ENCODE assay signal across 16 cellular contexts in the genomic region with DNA sequence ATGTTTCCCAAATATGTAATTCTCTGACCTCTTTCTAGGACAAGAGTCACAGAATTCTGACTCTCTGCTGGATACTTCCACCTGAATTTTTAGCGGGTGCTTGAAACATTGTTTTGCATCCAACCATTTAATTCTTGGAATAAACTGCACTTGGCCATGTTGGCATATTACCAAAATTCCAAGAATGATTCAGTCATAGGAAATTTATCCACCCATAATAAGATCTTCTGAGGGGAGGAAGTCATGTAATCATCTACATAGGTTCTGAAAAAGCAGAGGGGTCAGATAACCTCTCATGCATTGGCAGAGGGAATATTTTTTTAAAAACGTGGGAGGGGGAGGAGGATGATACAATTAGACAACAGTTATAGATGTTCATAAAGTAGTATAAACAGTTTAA.
A peak's percentile ranks its signal among the peaks of the same experiment; 100 is the strongest.
DNase-seq lines count a peak whose midpoint lies in the region; ATAC-seq, FAIRE-seq and TF ChIP-seq lines count a peak whose summit lies in the region.
"Had no signal": no experiment of that assay in that cellular context is flagged by ENCODE, and none has a peak within 500 bp of the region (broad histone marks: within the 10 kb centered on the region; RNA-seq: fewer than 3 reads in every experiment).

No MANE protein-coding gene starts in this region.

- H3K4me3 Mint-ChIP-seq in CD4-positive, alpha-beta T cell = no peak overlapping the region
- no peak overlapping the region for H3K4me3 Mint-ChIP-seq in natural killer cell

- H3K4me3 ChIP-seq in A549 = no peak overlapping the region
- H3K4me3 ChIP-seq in astrocyte of the spinal cord (ENCODE audit: low read depth, low read length) = no peak overlapping the region
- H3K4me3 ChIP-seq: BLaER1 had no signal

- DNase-seq in A549 (ENCODE audit: low read depth in 1 of 2, low spot score in 1 of 2) (peak in 1 of 2 experiments; percentile 4), HS-5 (ENCODE audit: low read depth) (peak; percentile 73), astrocyte of the spinal cord (ENCODE audit: low read depth, low spot score) (peak; percentile 73), hepatic stellate cell (ENCODE audit: low spot score) (peak; percentile 11), natural killer cell (no peak), NCI-H1092 (lab: John Stamatoyannopoulos, UW) (no peak)
- no peak for DNase-seq in CD4-positive, alpha-beta T cell
- DNase-seq: activated CD4-positive, alpha-beta T cell treated with anti-CD3 and anti-CD28 coated beads for 4 hours; activated naive CD4-positive, alpha-beta T cell treated with Interleukin-2 at 50 U/mL for 16 hours; NCI-H2171 treated with DMSO at 0.1 percent for 48 hours; retina; SIG-M5 had no signal

- H3K27me3 ChIP-seq in CD4-positive, alpha-beta T cell (ENCODE audit: control insufficient read depth, insufficient read depth, low read length) = no peaks in the 10 kb centered on the region
- H3K27me3 ChIP-seq: BLaER1 had no signal

- H3K9me3 Mint-ChIP-seq in CD4-positive, alpha-beta T cell = no peaks in the 10 kb centered on the region
- H3K9me3 Mint-ChIP-seq in natural killer cell = no peaks in the 10 kb centered on the region

- intact Hi-C loops in CD4-positive, alpha-beta T cell (cut with DNase I, micrococcal nuclease) = no loop called here
- intact Hi-C loops in natural killer cell (cut with micrococcal nuclease) = no loop called here

- TF ChIP-seq CTCF in A549 (IDR thresholded peaks at IDR 0.05) = no peak
- no peak for TF ChIP-seq CTCF in astrocyte of the spinal cord (IDR thresholded peaks at IDR 0.05; ENCODE audit: low read depth, low read length)
- no peak for TF ChIP-seq CTCF in CD4-positive, alpha-beta T cell (IDR thresholded peaks at IDR 0.05)
- no peak for TF ChIP-seq CTCF in natural killer cell (IDR thresholded peaks at IDR 0.05)

- H3K27ac ChIP-seq in A549 = no peak overlapping the region
- H3K27ac ChIP-seq in CD4-positive, alpha-beta T cell (ENCODE audit: low read depth, low read length) = no peak overlapping the region
- H3K27ac ChIP-seq: BLaER1 had no signal

- no peaks in the 10 kb centered on the region for H3K4me1 Mint-ChIP-seq in CD4-positive, alpha-beta T cell (ENCODE audit: low read depth)
- H3K4me1 Mint-ChIP-seq in natural killer cell = peaks cover 27 to 35% of the 10 kb centered on the region in 2 donors

- H3K27me3 Mint-ChIP-seq in CD4-positive, alpha-beta T cell = no peaks in the 10 kb centered on the region
- no peaks in the 10 kb centered on the region for H3K27me3 Mint-ChIP-seq in natural killer cell (ENCODE audit: low read depth in 2 of 2)

- no peaks in the 10 kb centered on the region for H3K9me3 ChIP-seq in A549
- no peaks in the 10 kb centered on the region for H3K9me3 ChIP-seq in CD4-positive, alpha-beta T cell (ENCODE audit: control insufficient read depth, low read length)

- no peak; a peak in 1 of 6 replicates for ATAC-seq in A549
- ATAC-seq in GM18873 (IDR thresholded peaks at IDR 0.05; ENCODE audit: low FRiP score, unreplicated experiment) = no peak
- no peak for ATAC-seq in CD4-positive, alpha-beta T cell (ENCODE audit: poor library complexity)
- ATAC-seq in natural killer cell = no peak
- ATAC-seq: left lobe of liver had no signal

- H3K4me1 ChIP-seq in A549 = peaks cover 32% of the 10 kb centered on the region
- H3K4me1 ChIP-seq: BLaER1 had no signal

- H3K36me3 Mint-ChIP-seq in CD4-positive, alpha-beta T cell (ENCODE audit: low read depth) = no peaks in the 10 kb centered on the region
- no peaks in the 10 kb centered on the region for H3K36me3 Mint-ChIP-seq in natural killer cell

- H3K27ac Mint-ChIP-seq in CD4-positive, alpha-beta T cell = no peak overlapping the region
- H3K27ac Mint-ChIP-seq in natural killer cell = no peak overlapping the region

- TF ChIP-seq RAD21 in A549 (conservative IDR thresholded peaks at IDR 0.05 in 1 of 2, IDR thresholded peaks at IDR 0.05 in 1 of 2) = no peak

- TF ChIP-seq EP300 in A549 (IDR thresholded peaks at IDR 0.05) = no peak

- in situ Hi-C loops in astrocyte of the spinal cord (cut with HindIII; ENCODE audit: low sequenced_read_pairs) = no loop called here

- TF ChIP-seq POLR2A in A549 (IDR thresholded peaks at IDR 0.05; ENCODE audit: low read length) = no peak

- POLR2A ChIA-PET in A549 (lab: Yijun Ruan, JAX) = no interaction called here
- POLR2A ChIA-PET in CD4-positive, alpha-beta T cell (lab: Charles Lee) = no interaction called here

- H3K4me2 ChIP-seq in A549 = peak overlapping the region; percentile 63
- H3K4me2 ChIP-seq: BLaER1 had no signal

- CTCF ChIA-PET in A549 (lab: Yijun Ruan, JAX) = no interaction called here
- CTCF ChIA-PET in CD4-positive, alpha-beta T cell (lab: Charles Lee) = no interaction called here

- peak; percentile 43 for FAIRE-seq in A549 (lab: Jason Lieb, UNC)
- FAIRE-seq: endometrium had no signal

- 4% methylated on average over 2 of the region's 2 CpGs for WGBS in A549 (ENCODE audit: missing lambda C conversion rate)

TF ChIP-seq in A549, 52 proteins besides CTCF, POLR2A, EP300 and RAD21:
- TF ChIP-seq, protein P1, sequence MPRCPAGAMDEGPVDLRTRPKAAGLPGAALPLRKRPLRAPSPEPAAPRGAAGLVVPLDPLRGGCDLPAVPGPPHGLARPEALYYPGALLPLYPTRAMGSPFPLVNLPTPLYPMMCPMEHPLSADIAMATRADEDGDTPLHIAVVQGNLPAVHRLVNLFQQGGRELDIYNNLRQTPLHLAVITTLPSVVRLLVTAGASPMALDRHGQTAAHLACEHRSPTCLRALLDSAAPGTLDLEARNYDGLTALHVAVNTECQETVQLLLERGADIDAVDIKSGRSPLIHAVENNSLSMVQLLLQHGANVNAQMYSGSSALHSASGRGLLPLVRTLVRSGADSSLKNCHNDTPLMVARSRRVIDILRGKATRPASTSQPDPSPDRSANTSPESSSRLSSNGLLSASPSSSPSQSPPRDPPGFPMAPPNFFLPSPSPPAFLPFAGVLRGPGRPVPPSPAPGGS (IDR thresholded peaks at IDR 0.05) = no peak
- TF ChIP-seq, protein P2, sequence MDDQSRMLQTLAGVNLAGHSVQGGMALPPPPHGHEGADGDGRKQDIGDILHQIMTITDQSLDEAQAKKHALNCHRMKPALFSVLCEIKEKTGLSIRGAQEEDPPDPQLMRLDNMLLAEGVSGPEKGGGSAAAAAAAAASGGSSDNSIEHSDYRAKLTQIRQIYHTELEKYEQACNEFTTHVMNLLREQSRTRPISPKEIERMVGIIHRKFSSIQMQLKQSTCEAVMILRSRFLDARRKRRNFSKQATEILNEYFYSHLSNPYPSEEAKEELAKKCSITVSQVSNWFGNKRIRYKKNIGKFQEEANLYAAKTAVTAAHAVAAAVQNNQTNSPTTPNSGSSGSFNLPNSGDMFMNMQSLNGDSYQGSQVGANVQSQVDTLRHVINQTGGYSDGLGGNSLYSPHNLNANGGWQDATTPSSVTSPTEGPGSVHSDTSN (IDR thresholded peaks at IDR 0.05) = no peak
- TF ChIP-seq, protein P3, sequence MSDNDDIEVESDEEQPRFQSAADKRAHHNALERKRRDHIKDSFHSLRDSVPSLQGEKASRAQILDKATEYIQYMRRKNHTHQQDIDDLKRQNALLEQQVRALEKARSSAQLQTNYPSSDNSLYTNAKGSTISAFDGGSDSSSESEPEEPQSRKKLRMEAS (IDR thresholded peaks at IDR 0.05) = no peak
- TF ChIP-seq MYC (IDR thresholded peaks at IDR 0.05; ENCODE audit: borderline replicate concordance, low read length) (no peak), FOSB (CRISPR knock-in tag; IDR thresholded peaks at IDR 0.05) (no peak)

Comparison
In these comparisons a context has a peak if more than half of its experiments do, and no peak if none do; other contexts are left out.
1. DNase-seq: peak in HS-5 (single experiment), astrocyte of the spinal cord (single experiment) and hepatic stellate cell (single experiment); none in CD4-positive, alpha-beta T cell (0 of 10), natural killer cell (single experiment) and NCI-H1092 (single experiment).